Comparison of ENCODE assay signal across 8 cellular contexts in the genomic region with DNA sequence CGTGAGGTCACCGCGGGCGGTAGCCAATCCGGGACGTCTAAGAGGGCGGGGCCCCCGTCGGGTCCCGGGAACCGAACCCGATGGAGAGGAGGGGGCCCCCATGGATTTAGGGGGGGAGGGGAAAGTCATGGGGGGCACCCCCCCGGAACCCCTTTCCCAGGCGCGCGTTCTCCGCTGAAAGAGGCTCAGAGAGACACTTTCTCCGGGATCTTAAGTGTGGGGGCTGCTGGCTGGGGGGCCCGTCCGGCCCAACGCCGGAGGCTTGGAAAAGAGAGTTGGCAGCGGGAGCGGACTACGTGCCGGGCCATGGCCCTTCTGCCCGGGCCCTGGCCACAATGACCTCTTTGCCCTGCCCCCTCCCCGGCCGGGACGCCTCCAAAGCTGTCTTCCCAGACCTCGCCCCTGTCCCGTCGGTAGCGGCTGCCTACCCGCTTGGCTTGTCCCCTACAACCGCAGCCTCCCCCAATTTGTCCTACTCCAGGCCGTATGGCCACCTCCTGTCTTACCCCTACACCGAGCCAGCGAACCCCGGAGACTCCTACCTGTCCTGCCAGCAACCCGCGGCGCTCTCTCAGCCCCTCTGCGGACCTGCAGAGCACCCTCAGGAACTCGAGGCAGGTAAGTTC. TPM values are rescaled to one million over a fixed set of nuclear protein-coding genes. Genes with fewer than 3 reads are reported as not detected.
DNase-seq lines count a peak whose midpoint lies in the region; ATAC-seq and TF ChIP-seq lines count a peak whose summit lies in the region.

A gene with protein sequence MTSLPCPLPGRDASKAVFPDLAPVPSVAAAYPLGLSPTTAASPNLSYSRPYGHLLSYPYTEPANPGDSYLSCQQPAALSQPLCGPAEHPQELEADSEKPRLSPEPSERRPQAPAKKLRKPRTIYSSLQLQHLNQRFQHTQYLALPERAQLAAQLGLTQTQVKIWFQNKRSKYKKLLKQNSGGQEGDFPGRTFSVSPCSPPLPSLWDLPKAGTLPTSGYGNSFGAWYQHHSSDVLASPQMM (plus strand): TSS at position 57 of the 626 bp plus-strand sequence. CDS start 279 bp downstream, at position 336.

- intact Hi-C loops in esophagus muscularis mucosa (cut with DNase I) = no loop called here

- no peaks in the 10 kb centered on the region for H3K9me3 ChIP-seq in esophagus muscularis mucosa

- H3K36me3 ChIP-seq in esophagus muscularis mucosa = no peaks in the 10 kb centered on the region

- peak within 1 kb of the TSS; percentile 46 to 63 (median 50) for H3K4me3 ChIP-seq in esophagus muscularis mucosa
- peak within 1 kb of the TSS; percentile 45 for H3K4me3 ChIP-seq in retinal pigment epithelial cell (ENCODE audit: low read length)

- no peak for TF ChIP-seq CTCF in esophagus muscularis mucosa (IDR thresholded peaks at IDR 0.05)
- no peak for TF ChIP-seq CTCF in retinal pigment epithelial cell (conservative IDR thresholded peaks at IDR 0.05; ENCODE audit: low read depth, low read length)

- no peak for TF ChIP-seq POLR2A in esophagus muscularis mucosa (IDR thresholded peaks at IDR 0.05; ENCODE audit: low read depth)

- no peak for TF ChIP-seq EP300 in esophagus muscularis mucosa (IDR thresholded peaks at IDR 0.05)

- H3K27ac ChIP-seq in esophagus muscularis mucosa (replicated peaks in 1 of 4) = no peak within 1 kb of the TSS

- WGBS in esophagus muscularis mucosa = 4% methylated on average over 41 of the region's 45 CpGs

- H3K4me1 ChIP-seq in esophagus muscularis mucosa = peaks cover 40 to 56% (median 54%) of the 10 kb centered on the region in 4 donors

- peaks cover 32 to 100% (median 90%) of the 10 kb centered on the region in 4 donors for H3K27me3 ChIP-seq in esophagus muscularis mucosa

- DNase-seq in activated T-cell treated with anti-CD3 and anti-CD28 coated beads, Interleukin-2, amount 50 U/mL, for 1 hour = peak; percentile 33
- no peak for DNase-seq in activated T-cell treated with anti-CD3 and anti-CD28 coated beads for 4 hours
- no peak for DNase-seq in esophagus muscularis mucosa (ENCODE audit: extremely low spot score)
- no peak for DNase-seq in retinal pigment epithelial cell (ENCODE audit: low read depth)
- DNase-seq in anterior cingulate cortex (lab: John Stamatoyannopoulos, UW) = no peak
- DNase-seq in NCI-H1092 (lab: John Stamatoyannopoulos, UW) = no peak

- ATAC-seq in SK-N-SH treated with all-trans-retinoic acid at 6 μM for 48 hours (peak; percentile 4; the same call in 2 of the 3 replicates), HG03175 (IDR thresholded peaks at IDR 0.05; ENCODE audit: unreplicated experiment) (no peak)

TF ChIP-seq in SK-N-SH treated with all-trans-retinoic acid at 6 μM for 48 hours, 23 proteins besides CTCF, POLR2A, EP300 and RAD21:
- 0 out of 2 replicates have a peak, but pooled peaks have one; percentile 57 for TF ChIP-seq PATZ1 (CRISPR knock-in tag; IDR thresholded peaks at IDR 0.05; ENCODE audit: borderline replicate concordance)
- no peak for TF ChIP-seq ZNF8 (CRISPR knock-in tag; IDR thresholded peaks at IDR 0.05)
- TF ChIP-seq, protein P1, sequence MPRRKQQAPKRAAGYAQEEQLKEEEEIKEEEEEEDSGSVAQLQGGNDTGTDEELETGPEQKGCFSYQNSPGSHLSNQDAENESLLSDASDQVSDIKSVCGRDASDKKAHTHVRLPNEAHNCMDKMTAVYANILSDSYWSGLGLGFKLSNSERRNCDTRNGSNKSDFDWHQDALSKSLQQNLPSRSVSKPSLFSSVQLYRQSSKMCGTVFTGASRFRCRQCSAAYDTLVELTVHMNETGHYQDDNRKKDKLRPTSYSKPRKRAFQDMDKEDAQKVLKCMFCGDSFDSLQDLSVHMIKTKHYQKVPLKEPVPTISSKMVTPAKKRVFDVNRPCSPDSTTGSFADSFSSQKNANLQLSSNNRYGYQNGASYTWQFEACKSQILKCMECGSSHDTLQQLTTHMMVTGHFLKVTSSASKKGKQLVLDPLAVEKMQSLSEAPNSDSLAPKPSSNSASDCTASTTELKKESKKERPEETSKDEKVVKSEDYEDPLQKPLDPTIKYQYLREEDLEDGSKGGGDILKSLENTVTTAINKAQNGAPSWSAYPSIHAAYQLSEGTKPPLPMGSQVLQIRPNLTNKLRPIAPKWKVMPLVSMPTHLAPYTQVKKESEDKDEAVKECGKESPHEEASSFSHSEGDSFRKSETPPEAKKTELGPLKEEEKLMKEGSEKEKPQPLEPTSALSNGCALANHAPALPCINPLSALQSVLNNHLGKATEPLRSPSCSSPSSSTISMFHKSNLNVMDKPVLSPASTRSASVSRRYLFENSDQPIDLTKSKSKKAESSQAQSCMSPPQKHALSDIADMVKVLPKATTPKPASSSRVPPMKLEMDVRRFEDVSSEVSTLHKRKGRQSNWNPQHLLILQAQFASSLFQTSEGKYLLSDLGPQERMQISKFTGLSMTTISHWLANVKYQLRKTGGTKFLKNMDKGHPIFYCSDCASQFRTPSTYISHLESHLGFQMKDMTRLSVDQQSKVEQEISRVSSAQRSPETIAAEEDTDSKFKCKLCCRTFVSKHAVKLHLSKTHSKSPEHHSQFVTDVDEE (CRISPR knock-in tag; IDR thresholded peaks at IDR 0.05) = no peak
- TF ChIP-seq ZFP30 (CRISPR knock-in tag; IDR thresholded peaks at IDR 0.05) = no peak

RNA-seq across cellular contexts. Expression of the gene that starts here (rescaled TPM):
- not detected for total RNA-seq in esophagus muscularis mucosa
